8 cellular contexts compared by ENCODE assay signal in genomic region chr10:48800283-48800675, GRCh38.
DNase-seq lines count a peak whose midpoint lies in the region; ATAC-seq, FAIRE-seq and TF ChIP-seq lines count a peak whose summit lies in the region.

No MANE protein-coding gene starts in this region.

- ATAC-seq in activated naive CD8-positive, alpha-beta T cell treated with anti-CD3 and anti-CD28 coated beads, Interleukin-2, amount 10 ng/mL, durations not matched to agents 7 days and 5 days (ENCODE audit: low read depth) = peak; percentile 68

- DNase-seq in GM12891 (ENCODE audit: insufficient read length, low spot score) (peak; percentile 31), nephron progenitor cell (no peak), DMS 273 (lab: John Stamatoyannopoulos, UW; ENCODE audit: unreplicated experiment) (no peak), RPMI8226 (no peak), retina (no peak), hepatocyte (ENCODE audit: low spot score) (no peak)
- DNase-seq in activated naive CD8-positive, alpha-beta T cell treated with anti-CD3 and anti-CD28 coated beads, Interleukin-2, amount 10 ng/mL, durations not matched to agents 7 days and 5 days = no peak

- H3K27ac ChIP-seq in KMS-11 = no peak overlapping the region
- no peak overlapping the region for H3K27ac ChIP-seq in hepatocyte

- no peaks in the 10 kb centered on the region for H3K27me3 Mint-ChIP-seq in activated naive CD8-positive, alpha-beta T cell treated with anti-CD3 and anti-CD28 coated beads, Interleukin-2, amount 10 ng/mL, durations not matched to agents 7 days and 5 days
- H3K27me3 Mint-ChIP-seq in nephron progenitor cell (ENCODE audit: low read depth, poor library complexity) = peaks cover 13% of the 10 kb centered on the region

- H4K20me1 ChIP-seq in KMS-11 (ENCODE audit: insufficient read depth) (no peaks in the 10 kb centered on the region), hepatocyte (ENCODE audit: insufficient read depth, poor library complexity, severe bottlenecking) (no peaks in the 10 kb centered on the region)

- peak overlapping the region; percentile 41; the same call in 1 of the 2 replicates for H2AFZ ChIP-seq in KMS-11 (ENCODE audit: low read depth)
- no peak overlapping the region for H2AFZ ChIP-seq in hepatocyte

- POLR2A ChIA-PET in activated naive CD8-positive, alpha-beta T cell treated with anti-CD3 and anti-CD28 coated beads, Interleukin-2, amount 10 ng/mL, durations not matched to agents 7 days and 5 days (lab: Charles Lee) = interaction anchor here (0.7 kb wide), 1 partner anchor 29 kb away, joined by 6 read pairs; no protein-coding TSS in a partner anchor

- 84% methylated on average over 2 of the region's 2 CpGs for WGBS in hepatocyte (ENCODE audit: low lambda C conversion rate, missing lambda C conversion rate)

- peaks cover 3% of the 10 kb centered on the region for H3K9me3 Mint-ChIP-seq in activated naive CD8-positive, alpha-beta T cell treated with anti-CD3 and anti-CD28 coated beads, Interleukin-2, amount 10 ng/mL, durations not matched to agents 7 days and 5 days
- H3K9me3 Mint-ChIP-seq in nephron progenitor cell = peaks cover 10% of the 10 kb centered on the region

- H3K4me3 Mint-ChIP-seq in activated naive CD8-positive, alpha-beta T cell treated with anti-CD3 and anti-CD28 coated beads, Interleukin-2, amount 10 ng/mL, durations not matched to agents 7 days and 5 days = peak overlapping the region; percentile 61
- no peak overlapping the region for H3K4me3 Mint-ChIP-seq in nephron progenitor cell

- H3K9me2 ChIP-seq in hepatocyte (replicated peaks; ENCODE audit: insufficient read depth) = no peaks in the 10 kb centered on the region

- H3K79me2 ChIP-seq in KMS-11 (ENCODE audit: insufficient read depth, low read depth) (no peaks in the 10 kb centered on the region), hepatocyte (no peaks in the 10 kb centered on the region)

- peaks cover 56% of the 10 kb centered on the region for H3K4me1 Mint-ChIP-seq in activated naive CD8-positive, alpha-beta T cell treated with anti-CD3 and anti-CD28 coated beads, Interleukin-2, amount 10 ng/mL, durations not matched to agents 7 days and 5 days
- peaks cover 16% of the 10 kb centered on the region for H3K4me1 Mint-ChIP-seq in nephron progenitor cell

- peak; percentile 94 for FAIRE-seq in GM12891 (lab: Jason Lieb, UNC)

- H3K36me3 ChIP-seq in KMS-11 (ENCODE audit: insufficient read depth) = no peaks in the 10 kb centered on the region
- no peaks in the 10 kb centered on the region for H3K36me3 ChIP-seq in hepatocyte (replicated peaks; ENCODE audit: insufficient read depth, low read depth)

- H3K9ac ChIP-seq in KMS-11 = no peak overlapping the region

- no peaks in the 10 kb centered on the region for H3K9me3 ChIP-seq in hepatocyte (ENCODE audit: low read depth)

- H3K4me3 ChIP-seq in KMS-11 (IDR thresholded peaks at IDR 0.05; ENCODE audit: insufficient read depth, low read depth, low read length) (no peak overlapping the region), hepatocyte (no peak overlapping the region)

- H3K27me3 ChIP-seq in KMS-11 (ENCODE audit: insufficient read depth, low read depth) = no peaks in the 10 kb centered on the region
- H3K27me3 ChIP-seq in hepatocyte = no peaks in the 10 kb centered on the region

- H3K4me2 ChIP-seq in KMS-11 (no peak overlapping the region), hepatocyte (no peak overlapping the region)

- TF ChIP-seq POLR2A in GM12891 (IDR thresholded peaks at IDR 0.05; ENCODE audit: low read depth, low read length) = no peak

- peaks cover 8% of the 10 kb centered on the region for H3K36me3 Mint-ChIP-seq in activated naive CD8-positive, alpha-beta T cell treated with anti-CD3 and anti-CD28 coated beads, Interleukin-2, amount 10 ng/mL, durations not matched to agents 7 days and 5 days
- no peaks in the 10 kb centered on the region for H3K36me3 Mint-ChIP-seq in nephron progenitor cell (ENCODE audit: low read depth)

- no peak for TF ChIP-seq CTCF in KMS-11 (conservative IDR thresholded peaks at IDR 0.05; ENCODE audit: low read depth, low read length)
- no peak for TF ChIP-seq CTCF in nephron progenitor cell (IDR thresholded peaks at IDR 0.05)
- TF ChIP-seq CTCF in hepatocyte (IDR thresholded peaks at IDR 0.05; ENCODE audit: poor library complexity) = no peak

- H3K27ac Mint-ChIP-seq in activated naive CD8-positive, alpha-beta T cell treated with anti-CD3 and anti-CD28 coated beads, Interleukin-2, amount 10 ng/mL, durations not matched to agents 7 days and 5 days = peak overlapping the region; percentile 92
- H3K27ac Mint-ChIP-seq in nephron progenitor cell = peak overlapping the region; percentile 41

- H3K4me1 ChIP-seq in KMS-11 (ENCODE audit: low read depth, poor library complexity, severe bottlenecking) (no peaks in the 10 kb centered on the region), hepatocyte (ENCODE audit: insufficient read depth) (peaks cover 8% of the 10 kb centered on the region)

TF ChIP-seq in GM12891, 5 proteins besides CTCF, POLR2A, EP300 and RAD21:
- no peak for TF ChIP-seq PAX5 (IDR thresholded peaks at IDR 0.05; ENCODE audit: insufficient read depth, low read length, severe bottlenecking)
- TF ChIP-seq POU2F2 (IDR thresholded peaks at IDR 0.05; ENCODE audit: low read depth, low read length) = no peak
- no peak for TF ChIP-seq POLR2AphosphoS5 (IDR thresholded peaks at IDR 0.05; ENCODE audit: low read depth, low read length)
- TF ChIP-seq SPI1 (IDR thresholded peaks at IDR 0.05; ENCODE audit: low read depth, low read length) = peak; percentile 49
- TF ChIP-seq TAF1 (IDR thresholded peaks at IDR 0.05; ENCODE audit: low read depth, low read length) = no peak
